15 cellular contexts compared by ENCODE assay signal in genomic region chr12:91432079-91432478, GRCh38.
DNase-seq lines count a peak whose midpoint lies in the region; ATAC-seq, FAIRE-seq and TF ChIP-seq lines count a peak whose summit lies in the region.
"Had no signal": no experiment of that assay in that cellular context is flagged by ENCODE, and none has a peak within 500 bp of the region (broad histone marks: within the 10 kb centered on the region; RNA-seq: fewer than 3 reads in every experiment).

No MANE protein-coding gene starts in this region.

- H3K27ac ChIP-seq in GM23338 (ENCODE audit: low read depth): no peak overlapping the region
- no peak overlapping the region for H3K27ac ChIP-seq in astrocyte (ENCODE audit: low read depth, low read length)
- peak overlapping the region; percentile 37 for H3K27ac ChIP-seq in trophoblast cell (ENCODE audit: low read depth, low read length)
- no peak overlapping the region for H3K27ac ChIP-seq in pancreas
- H3K27ac ChIP-seq: body of pancreas, gastroesophageal sphincter, psoas muscle, tibial artery had no signal

- no peak overlapping the region for H3K23ac ChIP-seq in trophoblast cell (ENCODE audit: low read length)

- no TSS peak for BruUV-seq in Calu3 (replicated peaks; lab: Mats Ljungman, UMichigan)

- CTCF ChIA-PET in Calu3 (lab: Charles Lee): no interaction called here

- no peak overlapping the region for H4K91ac ChIP-seq in trophoblast cell (ENCODE audit: low read depth, low read length)

- H3K4me1 ChIP-seq in GM23338 (ENCODE audit: insufficient read depth) (peaks cover 8% of the 10 kb centered on the region), astrocyte (ENCODE audit: insufficient read depth, low read length) (peaks cover 8% of the 10 kb centered on the region), trophoblast cell (ENCODE audit: control insufficient read depth in 1 of 2, insufficient read depth in 2 of 2, low read length in 2 of 2) (no peaks in the 10 kb centered on the region), pancreas (no peaks in the 10 kb centered on the region)
- H3K4me1 ChIP-seq: body of pancreas, gastroesophageal sphincter, psoas muscle, tibial artery had no signal

- H3K14ac ChIP-seq in trophoblast cell (ENCODE audit: low read length): no peak overlapping the region

- H4K8ac ChIP-seq in trophoblast cell (ENCODE audit: low read depth, low read length): no peak overlapping the region

- H3K36me3 Mint-ChIP-seq in GM23338 (ENCODE audit: low read depth): no peaks in the 10 kb centered on the region
- H3K36me3 Mint-ChIP-seq in astrocyte (ENCODE audit: low read depth, unreplicated experiment): no peaks in the 10 kb centered on the region
- H3K36me3 Mint-ChIP-seq in Calu3 (ENCODE audit: insufficient read depth, unreplicated experiment): no peaks in the 10 kb centered on the region

- H2AK5ac ChIP-seq in trophoblast cell (ENCODE audit: low read length): no peak overlapping the region

- H3K36me3 ChIP-seq in GM23338 (ENCODE audit: insufficient read depth): no peaks in the 10 kb centered on the region
- H3K36me3 ChIP-seq in astrocyte (ENCODE audit: insufficient read depth, low read length): no peaks in the 10 kb centered on the region
- H3K36me3 ChIP-seq in trophoblast cell (ENCODE audit: control insufficient read depth in 1 of 2, insufficient read depth in 2 of 2, low read length in 2 of 2): no peaks in the 10 kb centered on the region
- H3K36me3 ChIP-seq in pancreas: no peaks in the 10 kb centered on the region
- H3K36me3 ChIP-seq: gastroesophageal sphincter, tibial artery had no signal

- peak; percentile 33; the same call in 2 of the 3 replicates for ATAC-seq in GM23338
- no peak for ATAC-seq in HG03520 (IDR thresholded peaks at IDR 0.05; ENCODE audit: unreplicated experiment)
- no peak for ATAC-seq in pancreas
- ATAC-seq: body of pancreas, gastroesophageal sphincter, psoas muscle had no signal

- H2AFZ ChIP-seq in GM23338: no peak overlapping the region
- peak overlapping the region; percentile 1 for H2AFZ ChIP-seq in astrocyte (ENCODE audit: low read depth, low read length)
- no peak overlapping the region for H2AFZ ChIP-seq in trophoblast cell (ENCODE audit: insufficient read depth, low read length, poor library complexity)

- H3K4me2 ChIP-seq in GM23338 (peak overlapping the region; percentile 3; the same call in 1 of the 2 replicates), astrocyte (ENCODE audit: low read length) (peak overlapping the region; percentile 40), trophoblast cell (ENCODE audit: low read length) (no peak overlapping the region)

- H3K4me3 ChIP-seq in GM23338 (no peak overlapping the region), astrocyte (ENCODE audit: insufficient read depth, low read depth, low read length) (no peak overlapping the region), trophoblast cell (ENCODE audit: low read depth, low read length) (no peak overlapping the region), pancreas (no peak overlapping the region)
- H3K4me3 ChIP-seq: body of pancreas, gastroesophageal sphincter, psoas muscle, tibial artery had no signal

- H3K9me3 ChIP-seq in astrocyte (ENCODE audit: insufficient read depth, low read depth, low read length) (no peaks in the 10 kb centered on the region), trophoblast cell (ENCODE audit: insufficient read depth, low read depth, low read length) (no peaks in the 10 kb centered on the region), pancreas (no peaks in the 10 kb centered on the region)
- H3K9me3 ChIP-seq: body of pancreas, gastroesophageal sphincter, psoas muscle, tibial artery had no signal

- H3K4me3 Mint-ChIP-seq in GM23338: no peak overlapping the region
- no peak overlapping the region for H3K4me3 Mint-ChIP-seq in astrocyte (ENCODE audit: unreplicated experiment)
- no peak overlapping the region for H3K4me3 Mint-ChIP-seq in Calu3 (ENCODE audit: low read depth, unreplicated experiment)

- H3K9me3 Mint-ChIP-seq in GM23338: no peaks in the 10 kb centered on the region
- H3K9me3 Mint-ChIP-seq in astrocyte (ENCODE audit: unreplicated experiment): no peaks in the 10 kb centered on the region
- no peaks in the 10 kb centered on the region for H3K9me3 Mint-ChIP-seq in Calu3 (ENCODE audit: low read depth, unreplicated experiment)

- intact Hi-C loops in Calu3 (cut with micrococcal nuclease; ENCODE audit: unreplicated experiment) (no loop called here), pancreas (cut with DNase I) (no loop called here)

- TF ChIP-seq CTCF in GM23338 (conservative IDR thresholded peaks at IDR 0.05; ENCODE audit: low read depth in 2 of 2) (no peak), astrocyte (IDR thresholded peaks at IDR 0.05; ENCODE audit: insufficient read depth, low read depth, low read length) (no peak), Calu3 (IDR thresholded peaks at IDR 0.05; ENCODE audit: unreplicated experiment) (no peak), pancreas (IDR thresholded peaks at IDR 0.05) (no peak)

- no peaks in the 10 kb centered on the region for H3K9me2 ChIP-seq in GM23338 (ENCODE audit: insufficient read depth)

- H3K18ac ChIP-seq in trophoblast cell (ENCODE audit: low read length): no peak overlapping the region

- H3K79me2 ChIP-seq in GM23338 (replicated peaks; ENCODE audit: insufficient read depth): no peaks in the 10 kb centered on the region
- H3K79me2 ChIP-seq in astrocyte (ENCODE audit: insufficient read depth, low read length): no peaks in the 10 kb centered on the region
- no peaks in the 10 kb centered on the region for H3K79me2 ChIP-seq in trophoblast cell (ENCODE audit: control insufficient read depth, insufficient read depth, low read length, poor library complexity)

- no peak overlapping the region for H2BK5ac ChIP-seq in trophoblast cell (ENCODE audit: low read depth, low read length, poor library complexity)

- DNase-seq in GM23338 (ENCODE audit: low spot score) (peak; percentile 54), astrocyte (ENCODE audit: low read depth) (peak; percentile 56), glomerular visceral epithelial cell (ENCODE audit: extremely low spot score) (peak; percentile 39), trophoblast cell (no peak), Calu3 (no peak), COR-L47 (lab: John Stamatoyannopoulos, UW) (no peak), pancreas (no peak)
- DNase-seq: activated CD4-positive, CD25-positive, alpha-beta regulatory T cell treated with anti-CD3 and anti-CD28 coated beads, Interleukin-2, amount 50 U/mL, for 72 hours; body of pancreas; psoas muscle; stimulated activated CD4-positive, alpha-beta T cell treated with anti-CD3 and anti-CD28 coated beads, Interleukin-2, amount 100 ng/mL, for 48 hours; stimulated activated CD8-positive, alpha-beta memory T cell treated with anti-CD3 and anti-CD28 coated beads, Interleukin-4, amount 100 ng/mL, for 48 hours; tibial artery had no signal

- H3K9ac ChIP-seq in astrocyte (ENCODE audit: low read length): no peak overlapping the region
- no peak overlapping the region for H3K9ac ChIP-seq in trophoblast cell (ENCODE audit: low read length)

- H4K20me1 ChIP-seq in GM23338 (replicated peaks; ENCODE audit: insufficient read depth) (no peaks in the 10 kb centered on the region), astrocyte (ENCODE audit: insufficient read depth, low read length) (no peaks in the 10 kb centered on the region)

- H3K4me1 Mint-ChIP-seq in GM23338 (peaks cover 8% of the 10 kb centered on the region; the same call in 2 of the 3 replicates), astrocyte (ENCODE audit: low read depth, unreplicated experiment) (peaks cover 13% of the 10 kb centered on the region), Calu3 (ENCODE audit: low read depth, unreplicated experiment) (no peaks in the 10 kb centered on the region)

- no peak overlapping the region for H2BK120ac ChIP-seq in trophoblast cell (ENCODE audit: insufficient read depth, low read length, poor library complexity)

- H3K27me3 ChIP-seq in GM23338 (ENCODE audit: insufficient read depth) (no peaks in the 10 kb centered on the region), astrocyte (ENCODE audit: insufficient read depth, low read length) (no peaks in the 10 kb centered on the region), trophoblast cell (ENCODE audit: insufficient read depth, low read length) (no peaks in the 10 kb centered on the region), pancreas (no peaks in the 10 kb centered on the region)
- H3K27me3 ChIP-seq: body of pancreas, gastroesophageal sphincter, tibial artery had no signal

- no peaks in the 10 kb centered on the region for H3K27me3 Mint-ChIP-seq in GM23338 (ENCODE audit: insufficient read depth, low read depth, poor library complexity)
- H3K27me3 Mint-ChIP-seq in astrocyte (ENCODE audit: low read depth, unreplicated experiment): no peaks in the 10 kb centered on the region
- no peaks in the 10 kb centered on the region for H3K27me3 Mint-ChIP-seq in Calu3 (ENCODE audit: unreplicated experiment)

- no peak overlapping the region for H4K12ac ChIP-seq in trophoblast cell (ENCODE audit: low read depth, low read length)

- FAIRE-seq in astrocyte (lab: Jason Lieb, UNC): no peak
- no peak for FAIRE-seq in pancreas (lab: Jason Lieb, UNC)

- no peaks in the 10 kb centered on the region for H3F3A ChIP-seq in GM23338 (replicated peaks; ENCODE audit: low read depth)

- H3K79me1 ChIP-seq in trophoblast cell (ENCODE audit: low read length): no peaks in the 10 kb centered on the region

- H2BK12ac ChIP-seq in trophoblast cell (ENCODE audit: low read length): no peak overlapping the region

- H3K4ac ChIP-seq in trophoblast cell (ENCODE audit: low read depth, low read length): no peak overlapping the region

- H3K27ac Mint-ChIP-seq in GM23338 (no peak overlapping the region), astrocyte (ENCODE audit: unreplicated experiment) (peak overlapping the region; percentile 92), Calu3 (ENCODE audit: unreplicated experiment) (no peak overlapping the region)

- WGBS in trophoblast cell (ENCODE audit: extremely low coverage, insufficient coverage, insufficient read length): no CpG with 5 or more reads among the region's 2 CpGs
- WGBS in pancreas, 2 donors: 41 to 46% methylated on average over 2 of the region's 2 CpGs

TF ChIP-seq in GM23338, 12 proteins besides CTCF, POLR2A, EP300 and RAD21:
- TF ChIP-seq ZNF331 (CRISPR knock-in tag; IDR thresholded peaks at IDR 0.05; ENCODE audit: low read depth) (no peak), POLR2AphosphoS5 (IDR thresholded peaks at IDR 0.05; ENCODE audit: low read depth) (peak; percentile 34; the same call in 1 of the 2 replicates)
TF ChIP-seq in GM23338: peak in this region for 1.

Comparison
In these comparisons a context has a peak if more than half of its experiments do, and no peak if none do; other contexts are left out.
1. DNase-seq: peak in GM23338 (single experiment), astrocyte (single experiment) and glomerular visceral epithelial cell (single experiment); none in trophoblast cell (0 of 2), Calu3 (single experiment), COR-L47 (single experiment) and pancreas (0 of 6).